1 cellular context compared by ENCODE assay signal in the genomic region with DNA sequence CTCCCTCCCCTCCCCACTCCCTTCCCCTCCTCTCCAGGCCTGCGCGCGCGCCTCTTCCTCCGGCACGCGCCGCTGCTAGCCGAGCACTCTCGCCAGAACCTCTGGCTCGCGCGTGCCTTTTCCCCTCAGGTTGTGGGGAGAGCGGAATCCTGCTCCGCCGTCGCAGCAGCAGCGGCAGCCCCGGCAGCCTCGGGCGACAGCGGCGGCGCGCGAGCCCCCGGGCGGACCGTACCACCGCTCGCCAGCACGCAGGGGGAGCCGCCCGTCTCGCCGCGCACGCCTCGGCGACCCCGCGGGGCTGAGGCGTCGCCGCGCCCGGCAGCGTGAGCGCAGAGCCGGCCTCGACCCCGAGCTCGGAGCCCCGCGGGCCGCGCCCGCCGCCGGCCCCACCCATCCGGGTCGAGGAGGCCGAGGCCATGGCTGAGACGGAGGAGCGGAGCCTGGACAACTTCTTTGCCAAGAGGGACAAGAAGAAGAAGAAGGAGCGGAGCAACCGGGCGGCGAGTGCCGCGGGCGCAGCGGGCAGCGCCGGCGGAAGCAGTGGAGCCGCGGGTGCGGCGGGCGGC.
A peak's percentile ranks its signal among the peaks of the same experiment; 100 is the strongest.
TF ChIP-seq lines count a peak whose summit lies in the region.

Gene CDV3 (plus strand): TSS at position 58 of the 566 bp plus-strand sequence. CDS start 359 bp downstream, at position 417.

TF ChIP-seq in HepG2, 621 proteins besides CTCF, POLR2A, EP300 and RAD21 (continued from another document and continues in another):
- TF ChIP-seq NKX3-1 (CRISPR knock-in tag; IDR thresholded peaks at IDR 0.05) = 0 out of 2 replicates have a peak, but pooled peaks have one; percentile 20
- TF ChIP-seq HMG20B (CRISPR knock-in tag; conservative IDR thresholded peaks at IDR 0.05) = no peak
- TF ChIP-seq, protein P1, sequence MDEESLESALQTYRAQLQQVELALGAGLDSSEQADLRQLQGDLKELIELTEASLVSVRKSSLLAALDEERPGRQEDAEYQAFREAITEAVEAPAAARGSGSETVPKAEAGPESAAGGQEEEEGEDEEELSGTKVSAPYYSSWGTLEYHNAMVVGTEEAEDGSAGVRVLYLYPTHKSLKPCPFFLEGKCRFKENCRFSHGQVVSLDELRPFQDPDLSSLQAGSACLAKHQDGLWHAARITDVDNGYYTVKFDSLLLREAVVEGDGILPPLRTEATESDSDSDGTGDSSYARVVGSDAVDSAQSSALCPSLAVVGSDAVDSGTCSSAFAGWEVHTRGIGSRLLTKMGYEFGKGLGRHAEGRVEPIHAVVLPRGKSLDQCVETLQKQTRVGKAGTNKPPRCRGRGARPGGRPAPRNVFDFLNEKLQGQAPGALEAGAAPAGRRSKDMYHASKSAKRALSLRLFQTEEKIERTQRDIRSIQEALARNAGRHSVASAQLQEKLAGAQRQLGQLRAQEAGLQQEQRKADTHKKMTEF (CRISPR knock-in tag; IDR thresholded peaks at IDR 0.05) = no peak
- TF ChIP-seq GABPA (IDR thresholded peaks at IDR 0.05; ENCODE audit: low read depth, low read length) = no peak
- no peak for TF ChIP-seq GABPA (CRISPR knock-in tag; IDR thresholded peaks at IDR 0.05; ENCODE audit: low read depth)
- TF ChIP-seq ELF3 (CRISPR knock-in tag; IDR thresholded peaks at IDR 0.05) = no peak
- TF ChIP-seq HNF4G (IDR thresholded peaks at IDR 0.05; ENCODE audit: borderline replicate concordance, low read depth, low read length) = no peak
- no peak for TF ChIP-seq HNF4G (CRISPR knock-in tag; IDR thresholded peaks at IDR 0.05; ENCODE audit: borderline replicate concordance, low read depth)
- TF ChIP-seq ZNF451 (CRISPR knock-in tag; IDR thresholded peaks at IDR 0.05) = peak; percentile 60; the same call in 1 of the 2 replicates
- TF ChIP-seq, protein P2, sequence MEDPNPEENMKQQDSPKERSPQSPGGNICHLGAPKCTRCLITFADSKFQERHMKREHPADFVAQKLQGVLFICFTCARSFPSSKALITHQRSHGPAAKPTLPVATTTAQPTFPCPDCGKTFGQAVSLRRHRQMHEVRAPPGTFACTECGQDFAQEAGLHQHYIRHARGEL (CRISPR knock-in tag; IDR thresholded peaks at IDR 0.05) = no peak
- peak; percentile 51 for TF ChIP-seq AGO2 (optimal IDR thresholded peaks at IDR 0.05; ENCODE audit: low read depth, low read length)
- TF ChIP-seq, protein P3, sequence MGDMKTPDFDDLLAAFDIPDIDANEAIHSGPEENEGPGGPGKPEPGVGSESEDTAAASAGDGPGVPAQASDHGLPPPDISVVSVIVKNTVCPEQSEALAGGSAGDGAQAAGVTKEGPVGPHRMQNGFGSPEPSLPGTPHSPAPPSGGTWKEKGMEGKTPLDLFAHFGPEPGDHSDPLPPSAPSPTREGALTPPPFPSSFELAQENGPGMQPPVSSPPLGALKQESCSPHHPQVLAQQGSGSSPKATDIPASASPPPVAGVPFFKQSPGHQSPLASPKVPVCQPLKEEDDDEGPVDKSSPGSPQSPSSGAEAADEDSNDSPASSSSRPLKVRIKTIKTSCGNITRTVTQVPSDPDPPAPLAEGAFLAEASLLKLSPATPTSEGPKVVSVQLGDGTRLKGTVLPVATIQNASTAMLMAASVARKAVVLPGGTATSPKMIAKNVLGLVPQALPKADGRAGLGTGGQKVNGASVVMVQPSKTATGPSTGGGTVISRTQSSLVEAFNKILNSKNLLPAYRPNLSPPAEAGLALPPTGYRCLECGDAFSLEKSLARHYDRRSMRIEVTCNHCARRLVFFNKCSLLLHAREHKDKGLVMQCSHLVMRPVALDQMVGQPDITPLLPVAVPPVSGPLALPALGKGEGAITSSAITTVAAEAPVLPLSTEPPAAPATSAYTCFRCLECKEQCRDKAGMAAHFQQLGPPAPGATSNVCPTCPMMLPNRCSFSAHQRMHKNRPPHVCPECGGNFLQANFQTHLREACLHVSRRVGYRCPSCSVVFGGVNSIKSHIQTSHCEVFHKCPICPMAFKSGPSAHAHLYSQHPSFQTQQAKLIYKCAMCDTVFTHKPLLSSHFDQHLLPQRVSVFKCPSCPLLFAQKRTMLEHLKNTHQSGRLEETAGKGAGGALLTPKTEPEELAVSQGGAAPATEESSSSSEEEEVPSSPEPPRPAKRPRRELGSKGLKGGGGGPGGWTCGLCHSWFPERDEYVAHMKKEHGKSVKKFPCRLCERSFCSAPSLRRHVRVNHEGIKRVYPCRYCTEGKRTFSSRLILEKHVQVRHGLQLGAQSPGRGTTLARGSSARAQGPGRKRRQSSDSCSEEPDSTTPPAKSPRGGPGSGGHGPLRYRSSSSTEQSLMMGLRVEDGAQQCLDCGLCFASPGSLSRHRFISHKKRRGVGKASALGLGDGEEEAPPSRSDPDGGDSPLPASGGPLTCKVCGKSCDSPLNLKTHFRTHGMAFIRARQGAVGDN (CRISPR knock-in tag; IDR thresholded peaks at IDR 0.05) = no peak; the same call in 1 of the 2 replicates
- no peak for TF ChIP-seq THAP11 (CRISPR knock-in tag; IDR thresholded peaks at IDR 0.05)
- no peak; the same call in 1 of the 2 replicates for TF ChIP-seq HBP1 (CRISPR knock-in tag; IDR thresholded peaks at IDR 0.05; ENCODE audit: low read depth)
- TF ChIP-seq, protein P4, sequence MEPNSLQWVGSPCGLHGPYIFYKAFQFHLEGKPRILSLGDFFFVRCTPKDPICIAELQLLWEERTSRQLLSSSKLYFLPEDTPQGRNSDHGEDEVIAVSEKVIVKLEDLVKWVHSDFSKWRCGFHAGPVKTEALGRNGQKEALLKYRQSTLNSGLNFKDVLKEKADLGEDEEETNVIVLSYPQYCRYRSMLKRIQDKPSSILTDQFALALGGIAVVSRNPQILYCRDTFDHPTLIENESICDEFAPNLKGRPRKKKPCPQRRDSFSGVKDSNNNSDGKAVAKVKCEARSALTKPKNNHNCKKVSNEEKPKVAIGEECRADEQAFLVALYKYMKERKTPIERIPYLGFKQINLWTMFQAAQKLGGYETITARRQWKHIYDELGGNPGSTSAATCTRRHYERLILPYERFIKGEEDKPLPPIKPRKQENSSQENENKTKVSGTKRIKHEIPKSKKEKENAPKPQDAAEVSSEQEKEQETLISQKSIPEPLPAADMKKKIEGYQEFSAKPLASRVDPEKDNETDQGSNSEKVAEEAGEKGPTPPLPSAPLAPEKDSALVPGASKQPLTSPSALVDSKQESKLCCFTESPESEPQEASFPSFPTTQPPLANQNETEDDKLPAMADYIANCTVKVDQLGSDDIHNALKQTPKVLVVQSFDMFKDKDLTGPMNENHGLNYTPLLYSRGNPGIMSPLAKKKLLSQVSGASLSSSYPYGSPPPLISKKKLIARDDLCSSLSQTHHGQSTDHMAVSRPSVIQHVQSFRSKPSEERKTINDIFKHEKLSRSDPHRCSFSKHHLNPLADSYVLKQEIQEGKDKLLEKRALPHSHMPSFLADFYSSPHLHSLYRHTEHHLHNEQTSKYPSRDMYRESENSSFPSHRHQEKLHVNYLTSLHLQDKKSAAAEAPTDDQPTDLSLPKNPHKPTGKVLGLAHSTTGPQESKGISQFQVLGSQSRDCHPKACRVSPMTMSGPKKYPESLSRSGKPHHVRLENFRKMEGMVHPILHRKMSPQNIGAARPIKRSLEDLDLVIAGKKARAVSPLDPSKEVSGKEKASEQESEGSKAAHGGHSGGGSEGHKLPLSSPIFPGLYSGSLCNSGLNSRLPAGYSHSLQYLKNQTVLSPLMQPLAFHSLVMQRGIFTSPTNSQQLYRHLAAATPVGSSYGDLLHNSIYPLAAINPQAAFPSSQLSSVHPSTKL (CRISPR knock-in tag; IDR thresholded peaks at IDR 0.05) = no peak
- TF ChIP-seq MTF1 (CRISPR knock-in tag; IDR thresholded peaks at IDR 0.05) = no peak
- TF ChIP-seq ELK4 (CRISPR knock-in tag; IDR thresholded peaks at IDR 0.05; ENCODE audit: borderline replicate concordance) = no peak
- TF ChIP-seq SMYD3 (CRISPR knock-in tag; IDR thresholded peaks at IDR 0.05) = no peak
- TF ChIP-seq, protein P5, sequence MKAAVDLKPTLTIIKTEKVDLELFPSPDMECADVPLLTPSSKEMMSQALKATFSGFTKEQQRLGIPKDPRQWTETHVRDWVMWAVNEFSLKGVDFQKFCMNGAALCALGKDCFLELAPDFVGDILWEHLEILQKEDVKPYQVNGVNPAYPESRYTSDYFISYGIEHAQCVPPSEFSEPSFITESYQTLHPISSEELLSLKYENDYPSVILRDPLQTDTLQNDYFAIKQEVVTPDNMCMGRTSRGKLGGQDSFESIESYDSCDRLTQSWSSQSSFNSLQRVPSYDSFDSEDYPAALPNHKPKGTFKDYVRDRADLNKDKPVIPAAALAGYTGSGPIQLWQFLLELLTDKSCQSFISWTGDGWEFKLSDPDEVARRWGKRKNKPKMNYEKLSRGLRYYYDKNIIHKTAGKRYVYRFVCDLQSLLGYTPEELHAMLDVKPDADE (CRISPR knock-in tag; IDR thresholded peaks at IDR 0.05) = peak; percentile 85; the same call in 1 of the 2 replicates
- TF ChIP-seq ZNF350 (CRISPR knock-in tag; IDR thresholded peaks at IDR 0.05; ENCODE audit: borderline replicate concordance, low read depth) = no peak
- no peak; the same call in 1 of the 2 replicates for TF ChIP-seq ZFP91 (CRISPR knock-in tag; IDR thresholded peaks at IDR 0.05; ENCODE audit: borderline replicate concordance)
- peak; percentile 14; the same call in 1 of the 2 replicates for TF ChIP-seq MEIS2 (CRISPR knock-in tag; IDR thresholded peaks at IDR 0.05)
- TF ChIP-seq BHLHE40 (IDR thresholded peaks at IDR 0.05; ENCODE audit: low read length) = peak; percentile 93
- peak; percentile 90 for TF ChIP-seq HNRNPK (IDR thresholded peaks at IDR 0.05; ENCODE audit: low read depth, low read length, poor library complexity, severe bottlenecking)
- TF ChIP-seq PCBP1 (IDR thresholded peaks at IDR 0.05; ENCODE audit: borderline replicate concordance, low read depth, low read length) = no peak
- TF ChIP-seq, protein P6, sequence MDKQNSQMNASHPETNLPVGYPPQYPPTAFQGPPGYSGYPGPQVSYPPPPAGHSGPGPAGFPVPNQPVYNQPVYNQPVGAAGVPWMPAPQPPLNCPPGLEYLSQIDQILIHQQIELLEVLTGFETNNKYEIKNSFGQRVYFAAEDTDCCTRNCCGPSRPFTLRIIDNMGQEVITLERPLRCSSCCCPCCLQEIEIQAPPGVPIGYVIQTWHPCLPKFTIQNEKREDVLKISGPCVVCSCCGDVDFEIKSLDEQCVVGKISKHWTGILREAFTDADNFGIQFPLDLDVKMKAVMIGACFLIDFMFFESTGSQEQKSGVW (CRISPR knock-in tag; IDR thresholded peaks at IDR 0.05; ENCODE audit: borderline replicate concordance) = no peak
- TF ChIP-seq ZNF737 (CRISPR knock-in tag; IDR thresholded peaks at IDR 0.05; ENCODE audit: borderline replicate concordance) = no peak
- no peak for TF ChIP-seq ZNF629 (CRISPR knock-in tag; conservative IDR thresholded peaks at IDR 0.05)
- TF ChIP-seq SAP130 (CRISPR knock-in tag; IDR thresholded peaks at IDR 0.05; ENCODE audit: low read depth) = peak; percentile 46; the same call in 1 of the 2 replicates
- TF ChIP-seq, protein P7, sequence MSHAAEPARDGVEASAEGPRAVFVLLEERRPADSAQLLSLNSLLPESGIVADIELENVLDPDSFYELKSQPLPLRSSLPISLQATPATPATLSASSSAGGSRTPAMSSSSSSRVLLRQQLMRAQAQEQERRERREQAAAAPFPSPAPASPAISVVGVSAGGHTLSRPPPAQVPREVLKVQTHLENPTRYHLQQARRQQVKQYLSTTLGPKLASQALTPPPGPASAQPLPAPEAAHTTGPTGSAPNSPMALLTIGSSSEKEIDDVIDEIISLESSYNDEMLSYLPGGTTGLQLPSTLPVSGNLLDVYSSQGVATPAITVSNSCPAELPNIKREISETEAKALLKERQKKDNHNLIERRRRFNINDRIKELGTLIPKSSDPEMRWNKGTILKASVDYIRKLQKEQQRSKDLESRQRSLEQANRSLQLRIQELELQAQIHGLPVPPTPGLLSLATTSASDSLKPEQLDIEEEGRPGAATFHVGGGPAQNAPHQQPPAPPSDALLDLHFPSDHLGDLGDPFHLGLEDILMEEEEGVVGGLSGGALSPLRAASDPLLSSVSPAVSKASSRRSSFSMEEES (CRISPR knock-in tag; IDR thresholded peaks at IDR 0.05) = no peak
- peak; percentile 43 for TF ChIP-seq HNRNPLL (IDR thresholded peaks at IDR 0.05; ENCODE audit: low read depth, low read length, poor library complexity, severe bottlenecking)
- TF ChIP-seq ZNF709 (CRISPR knock-in tag; IDR thresholded peaks at IDR 0.05) = no peak
- peak; percentile 64; the same call in 1 of the 2 replicates for TF ChIP-seq HOXA5 (CRISPR knock-in tag; IDR thresholded peaks at IDR 0.05)
- peak; percentile 68; the same call in 1 of the 2 replicates for TF ChIP-seq ATF7-NPFF (CRISPR knock-in tag; IDR thresholded peaks at IDR 0.05; ENCODE audit: low read depth)
- TF ChIP-seq SMARCC2 (IDR thresholded peaks at IDR 0.05) = no peak
- no peak for TF ChIP-seq HNRNPH1 (optimal IDR thresholded peaks at IDR 0.05; ENCODE audit: low read depth, low read length)
- TF ChIP-seq ZNF275 (CRISPR knock-in tag; IDR thresholded peaks at IDR 0.05; ENCODE audit: borderline replicate concordance) = peak; percentile 64; the same call in 1 of the 2 replicates
